25 cellular contexts compared by ENCODE assay signal in the genomic region with DNA sequence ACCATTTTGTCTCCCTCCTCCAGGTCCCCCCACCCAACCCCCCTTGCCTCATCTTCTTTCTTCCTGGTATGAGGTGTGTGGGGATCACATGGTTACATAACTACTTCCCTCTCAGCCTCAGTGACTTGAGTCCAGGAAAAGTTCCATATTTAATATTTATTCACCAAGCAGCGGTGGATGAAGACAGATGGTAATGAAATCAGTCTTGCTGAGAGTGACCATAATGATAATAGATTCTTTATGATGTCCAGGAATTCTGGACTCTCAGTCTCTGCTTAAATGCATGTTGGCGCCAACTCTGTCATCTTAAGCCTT.
"Had no signal": no experiment of that assay in that cellular context is flagged by ENCODE, and none has a peak within 500 bp of the region (broad histone marks: within the 10 kb centered on the region; RNA-seq: fewer than 3 reads in every experiment).

No MANE protein-coding gene starts in this region.

- H3K36me3 ChIP-seq: esophagus squamous epithelium, heart right ventricle, lower lobe of right lung, neural progenitor cell, sigmoid colon, tibial artery had no signal

- H3K4me1 ChIP-seq: heart right ventricle, lower lobe of right lung, neural progenitor cell, psoas muscle, testis had no signal

- H3K4me1 Mint-ChIP-seq: neural progenitor cell had no signal

- H3K36me3 Mint-ChIP-seq: natural killer cell; neural progenitor cell; stimulated activated memory B cell treated with anti-CD40 and anti-IgM and Interleukin-4, amounts not matched to agents 10 μg/mL and 1 μg/mL and 100 μg/mL, for 72 hours; type B pancreatic cell had no signal

- DNase-seq: dermis blood vessel endothelial cell; effector memory CD4-positive, alpha-beta T cell; erythroblast; esophagus squamous epithelium; foreskin melanocyte; glutamatergic neuron; heart right ventricle; hippocampal formation; left ventricle myocardium superior; lower lobe of right lung; natural killer cell; psoas muscle; right cardiac atrium; sigmoid colon; stimulated activated CD4-positive, alpha-beta T cell treated with anti-CD3 and anti-CD28 coated beads, Interleukin-4, amount 100 ng/mL, for 4 hours; stimulated activated naive CD8-positive, alpha-beta T cell treated with anti-CD3 and anti-CD28 coated beads, Interleukin-15, Interleukin-2, amounts not matched to agents 100 U/mL and 50 U/mL, for 24 hours; substantia nigra; testis; tibial artery had no signal

- H2AFZ ChIP-seq: neural progenitor cell had no signal

- ATAC-seq: heart right ventricle; left ventricle myocardium superior; lower lobe of right lung; natural killer cell; psoas muscle; right cardiac atrium; stimulated activated memory B cell treated with anti-CD40 and anti-IgM and Interleukin-4, amounts not matched to agents 10 μg/mL and 1 μg/mL and 100 μg/mL, for 72 hours; stimulated activated naive CD8-positive, alpha-beta T cell treated with anti-CD3 and anti-CD28 coated beads, Interleukin-15, Interleukin-2, amounts not matched to agents 100 U/mL and 50 U/mL, for 24 hours had no signal

- H3K4me2 ChIP-seq: neural progenitor cell had no signal

- FAIRE-seq: endothelial cell of umbilical vein, islet of Langerhans had no signal

- H3K4me3 ChIP-seq: coronary artery, esophagus squamous epithelium, heart right ventricle, lower lobe of right lung, neural progenitor cell, psoas muscle, sigmoid colon, testis, tibial artery had no signal

- H3K9me3 Mint-ChIP-seq: natural killer cell; neural progenitor cell; stimulated activated memory B cell treated with anti-CD40 and anti-IgM and Interleukin-4, amounts not matched to agents 10 μg/mL and 1 μg/mL and 100 μg/mL, for 72 hours; type B pancreatic cell had no signal

- H3K9me3 ChIP-seq: esophagus squamous epithelium, heart right ventricle, lower lobe of right lung, psoas muscle, sigmoid colon, testis, tibial artery had no signal

- H3K9ac ChIP-seq: neural progenitor cell had no signal

- H3K27ac ChIP-seq: coronary artery, heart right ventricle, lower lobe of right lung, neural progenitor cell, psoas muscle, sigmoid colon, testis, tibial artery had no signal

- H3K27me3 ChIP-seq: esophagus squamous epithelium, neural progenitor cell, sigmoid colon, testis, tibial artery had no signal

- H3K27ac Mint-ChIP-seq: natural killer cell; neural progenitor cell; stimulated activated memory B cell treated with anti-CD40 and anti-IgM and Interleukin-4, amounts not matched to agents 10 μg/mL and 1 μg/mL and 100 μg/mL, for 72 hours; type B pancreatic cell had no signal

- H3K4me3 Mint-ChIP-seq: natural killer cell; neural progenitor cell; stimulated activated memory B cell treated with anti-CD40 and anti-IgM and Interleukin-4, amounts not matched to agents 10 μg/mL and 1 μg/mL and 100 μg/mL, for 72 hours; type B pancreatic cell had no signal
